In genomic region chr3:3641877-3642276, GRCh38 we compare ENCODE assay signal across 27 cellular contexts.
"Had no signal": no experiment of that assay in that cellular context is flagged by ENCODE, and none has a peak within 500 bp of the region (broad histone marks: within the 10 kb centered on the region; RNA-seq: fewer than 3 reads in every experiment).

No MANE protein-coding gene starts in this region.

- H3K4me3 Mint-ChIP-seq: dendritic cell treated with granulocyte-macrophage colony-stimulating factor and Interleukin-4, amounts not matched to agents 40 ng/mL and 50 ng/mL, for 4 days; effector memory CD8-positive, alpha-beta T cell; endodermal cell had no signal

- H3K27ac ChIP-seq: colonic mucosa, coronary artery, epithelial cell of prostate, esophagus muscularis mucosa, esophagus squamous epithelium, foreskin keratinocyte, gastrocnemius medialis, gastroesophageal sphincter, heart left ventricle, heart right ventricle had no signal

- FAIRE-seq: colon, endometrium, endothelial cell of umbilical vein, frontal cortex had no signal

- H3K9me3 ChIP-seq: colonic mucosa, esophagus muscularis mucosa, esophagus squamous epithelium, gastrocnemius medialis, gastroesophageal sphincter, heart left ventricle, heart right ventricle had no signal

- H3K27me3 Mint-ChIP-seq: dendritic cell treated with granulocyte-macrophage colony-stimulating factor and Interleukin-4, amounts not matched to agents 40 ng/mL and 50 ng/mL, for 4 days; effector memory CD8-positive, alpha-beta T cell had no signal

- H3K27ac Mint-ChIP-seq: dendritic cell treated with granulocyte-macrophage colony-stimulating factor and Interleukin-4, amounts not matched to agents 40 ng/mL and 50 ng/mL, for 4 days; effector memory CD8-positive, alpha-beta T cell; endodermal cell had no signal

- ATAC-seq: effector memory CD8-positive, alpha-beta T cell; esophagus mucosa; foreskin keratinocyte; gastrocnemius medialis; gastroesophageal sphincter; heart left ventricle; heart right ventricle had no signal

- H3K4me3 ChIP-seq: colonic mucosa, coronary artery, dorsolateral prefrontal cortex, esophagus muscularis mucosa, esophagus squamous epithelium, gastrocnemius medialis, gastroesophageal sphincter, heart left ventricle, heart right ventricle had no signal

- H3K27me3 ChIP-seq: colonic mucosa, dorsolateral prefrontal cortex, esophagus muscularis mucosa, esophagus squamous epithelium, foreskin keratinocyte, gastrocnemius medialis, gastroesophageal sphincter, heart left ventricle, heart right ventricle had no signal

- H3K36me3 ChIP-seq: colonic mucosa, esophagus muscularis mucosa, esophagus squamous epithelium, gastrocnemius medialis, gastroesophageal sphincter, heart left ventricle, heart right ventricle had no signal

- H3K4me1 ChIP-seq: colonic mucosa, esophagus muscularis mucosa, esophagus squamous epithelium, foreskin keratinocyte, gastrocnemius medialis, gastroesophageal sphincter, heart left ventricle, heart right ventricle had no signal

- DNase-seq: colonic mucosa; cortex of kidney; dermis blood vessel endothelial cell; effector CD4-positive, alpha-beta T cell; effector CD8-positive, alpha-beta T cell; effector memory CD4-positive, alpha-beta T cell; effector memory CD8-positive, alpha-beta T cell; endodermal cell; erythroblast; esophagus squamous epithelium; foreskin fibroblast; foreskin keratinocyte; foreskin melanocyte; gastrocnemius medialis; heart left ventricle; heart right ventricle had no signal

- H3K9me3 Mint-ChIP-seq: dendritic cell treated with granulocyte-macrophage colony-stimulating factor and Interleukin-4, amounts not matched to agents 40 ng/mL and 50 ng/mL, for 4 days; endodermal cell had no signal
